18 cellular contexts compared by ENCODE assay signal in the genomic region with DNA sequence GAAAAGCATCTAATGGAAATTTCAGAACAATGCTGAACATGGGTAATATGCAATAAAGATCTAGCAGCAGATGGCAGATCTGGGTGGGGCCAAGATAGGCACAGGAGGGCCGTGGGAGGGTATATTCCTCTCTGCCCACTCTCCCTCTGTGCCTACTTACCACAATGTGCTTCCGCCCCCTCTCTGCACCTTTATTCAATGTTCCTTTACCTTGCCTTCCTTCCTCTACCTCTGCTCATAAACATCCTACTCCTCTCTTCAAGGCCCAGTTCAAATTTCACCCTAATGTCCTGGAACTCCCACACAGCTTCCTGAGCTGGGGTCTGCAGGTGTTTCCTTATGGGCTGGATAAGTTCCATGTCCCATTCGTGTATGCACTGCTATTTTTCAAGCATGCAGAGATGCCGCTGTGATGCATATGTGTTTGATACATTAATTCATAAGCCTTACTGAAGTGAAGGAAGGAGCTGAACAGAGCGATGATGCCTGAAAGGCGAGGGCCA.
"Had no signal": no experiment of that assay in that cellular context is flagged by ENCODE, and none has a peak within 500 bp of the region (broad histone marks: within the 10 kb centered on the region; RNA-seq: fewer than 3 reads in every experiment).

No MANE protein-coding gene starts in this region.

- H3K27me3 ChIP-seq: hepatocyte, suprapubic skin, thyroid gland, upper lobe of right lung, vagina had no signal

- H3K9me3 Mint-ChIP-seq: dendritic cell treated with granulocyte-macrophage colony-stimulating factor and Interleukin-4, amounts not matched to agents 40 ng/mL and 50 ng/mL, for 4 days had no signal

- DNase-seq: erythroblast; head of caudate nucleus; kidney glomerular epithelial cell; mammary epithelial cell; naive thymus-derived CD4-positive, alpha-beta T cell; right cardiac atrium; stimulated activated CD4-positive, alpha-beta T cell treated with anti-CD3 and anti-CD28 coated beads, Interleukin-2, amount 100 ng/mL, for 48 hours; stimulated activated naive CD4-positive, alpha-beta T cell treated with Interleukin-2 at 50 U/mL for 16 hours; thyroid gland; upper lobe of right lung had no signal

- FAIRE-seq: colon had no signal

- H3K27me3 Mint-ChIP-seq: dendritic cell treated with granulocyte-macrophage colony-stimulating factor and Interleukin-4, amounts not matched to agents 40 ng/mL and 50 ng/mL, for 4 days; naive thymus-derived CD4-positive, alpha-beta T cell had no signal

- H3K4me3 Mint-ChIP-seq: dendritic cell treated with granulocyte-macrophage colony-stimulating factor and Interleukin-4, amounts not matched to agents 40 ng/mL and 50 ng/mL, for 4 days; naive thymus-derived CD4-positive, alpha-beta T cell; neural crest cell had no signal

- H3K36me3 ChIP-seq: thyroid gland, vagina had no signal

- H3K4me1 Mint-ChIP-seq: neural crest cell had no signal

- ATAC-seq: left lobe of liver; naive thymus-derived CD4-positive, alpha-beta T cell; right cardiac atrium; upper lobe of right lung had no signal

- H3K27ac ChIP-seq: hepatocyte, suprapubic skin, thyroid gland, upper lobe of right lung, vagina had no signal

- H3K27ac Mint-ChIP-seq: dendritic cell treated with granulocyte-macrophage colony-stimulating factor and Interleukin-4, amounts not matched to agents 40 ng/mL and 50 ng/mL, for 4 days had no signal

- H3K4me3 ChIP-seq: hepatocyte, smooth muscle cell, suprapubic skin, thyroid gland, upper lobe of right lung, vagina had no signal

- H3K9me3 ChIP-seq: suprapubic skin, thyroid gland, upper lobe of right lung, vagina had no signal
